ENCODE assay signal across 10 cellular contexts in genomic region chr20:57991211-57991841, GRCh38.
DNase-seq lines count a peak whose midpoint lies in the region; ATAC-seq and TF ChIP-seq lines count a peak whose summit lies in the region.
"Had no signal": no experiment of that assay in that cellular context is flagged by ENCODE, and none has a peak within 500 bp of the region (broad histone marks: within the 10 kb centered on the region; RNA-seq: fewer than 3 reads in every experiment).

No MANE protein-coding gene starts in this region.

- H3K36me3 ChIP-seq in SJCRH30: no peaks in the 10 kb centered on the region
- H3K36me3 ChIP-seq in suprapubic skin: no peaks in the 10 kb centered on the region

- H3K36me3 Mint-ChIP-seq in activated T-cell treated with anti-CD3 and anti-CD28 coated beads, Interleukin-2, amount 50 U/mL, for 72 hours (ENCODE audit: insufficient read depth in 2 of 2): no peaks in the 10 kb centered on the region
- H3K36me3 Mint-ChIP-seq: naive thymus-derived CD4-positive, alpha-beta T cell had no signal

- no peak for TF ChIP-seq EP300 in suprapubic skin (IDR thresholded peaks at IDR 0.05)

- H3K27ac ChIP-seq in SJCRH30 (no peak overlapping the region), suprapubic skin (peak overlapping the region; percentile 86)

- H3K27me3 Mint-ChIP-seq in activated T-cell treated with anti-CD3 and anti-CD28 coated beads, Interleukin-2, amount 50 U/mL, for 72 hours (ENCODE audit: low read depth): peaks cover 22% of the 10 kb centered on the region

- peak in 1 of 2 donors; percentile 15 for DNase-seq in activated T-cell treated with anti-CD3 and anti-CD28 coated beads, Interleukin-2, amount 50 U/mL, for 72 hours
- DNase-seq in activated T-cell treated with anti-CD3 and anti-CD28 coated beads, Interleukin-2, amount 50 U/mL, for 1 hour: no peak
- peak; percentile 45 to 50 for DNase-seq in SJCRH30
- peak; percentile 87 to 93 for DNase-seq in foreskin fibroblast
- DNase-seq in suprapubic skin (ENCODE audit: low spot score in 2 of 2): peak in 1 of 2 donors; percentile 86
- DNase-seq in AG08396 (ENCODE audit: low spot score): no peak
- DNase-seq: naive thymus-derived CD4-positive, alpha-beta T cell; SHP77 had no signal

- no peak overlapping the region for H3K4me3 ChIP-seq in SJCRH30
- no peak overlapping the region for H3K4me3 ChIP-seq in foreskin fibroblast (ENCODE audit: low read depth in 1 of 2, low read length in 2 of 2)
- no peak overlapping the region for H3K4me3 ChIP-seq in suprapubic skin

- H3K4me1 Mint-ChIP-seq in activated T-cell treated with anti-CD3 and anti-CD28 coated beads, Interleukin-2, amount 50 U/mL, for 72 hours (ENCODE audit: low read depth): no peaks in the 10 kb centered on the region
- H3K4me1 Mint-ChIP-seq: naive thymus-derived CD4-positive, alpha-beta T cell had no signal

- TF ChIP-seq CTCF in foreskin fibroblast (IDR thresholded peaks at IDR 0.05; ENCODE audit: low read depth, low read length): no peak
- TF ChIP-seq CTCF in suprapubic skin (IDR thresholded peaks at IDR 0.05): no peak

- no peak for TF ChIP-seq POLR2A in suprapubic skin (IDR thresholded peaks at IDR 0.05)

- H3K9me3 ChIP-seq in SJCRH30 (replicated peaks): no peaks in the 10 kb centered on the region
- H3K9me3 ChIP-seq in suprapubic skin: no peaks in the 10 kb centered on the region

- H3K27me3 ChIP-seq in SJCRH30 (no peaks in the 10 kb centered on the region), suprapubic skin (no peaks in the 10 kb centered on the region)

- ATAC-seq in activated T-cell treated with anti-CD3 and anti-CD28 coated beads, Interleukin-2, amount 50 U/mL, for 72 hours (replicated peaks in 1 of 2): peak; percentile 78 to 84
- no peak for ATAC-seq in HG03571 (IDR thresholded peaks at IDR 0.05; ENCODE audit: unreplicated experiment)
- ATAC-seq in HG03439 (IDR thresholded peaks at IDR 0.05; ENCODE audit: unreplicated experiment): no peak
- ATAC-seq: naive thymus-derived CD4-positive, alpha-beta T cell had no signal

- no peak overlapping the region for H3K4me3 Mint-ChIP-seq in activated T-cell treated with anti-CD3 and anti-CD28 coated beads, Interleukin-2, amount 50 U/mL, for 72 hours
- H3K4me3 Mint-ChIP-seq: naive thymus-derived CD4-positive, alpha-beta T cell had no signal

- WGBS in suprapubic skin: 35% methylated on average over 11 of the region's 13 CpGs

- no peaks in the 10 kb centered on the region for H3K9me3 Mint-ChIP-seq in activated T-cell treated with anti-CD3 and anti-CD28 coated beads, Interleukin-2, amount 50 U/mL, for 72 hours
- H3K9me3 Mint-ChIP-seq: naive thymus-derived CD4-positive, alpha-beta T cell had no signal

- H3K4me1 ChIP-seq in SJCRH30: peaks cover 33% of the 10 kb centered on the region
- peaks cover 46% of the 10 kb centered on the region for H3K4me1 ChIP-seq in suprapubic skin

- no peak overlapping the region for H3K27ac Mint-ChIP-seq in activated T-cell treated with anti-CD3 and anti-CD28 coated beads, Interleukin-2, amount 50 U/mL, for 72 hours
- H3K27ac Mint-ChIP-seq: naive thymus-derived CD4-positive, alpha-beta T cell had no signal

Comparison
In these comparisons a context has a peak if more than half of its experiments do, and no peak if none do; other contexts are left out.
1. ATAC-seq: peak in activated T-cell treated with anti-CD3 and anti-CD28 coated beads, Interleukin-2, amount 50 U/mL, for 72 hours (2 of 2); none in HG03571 (single experiment) and HG03439 (single experiment).
2. DNase-seq: peak in SJCRH30 (2 of 2) and foreskin fibroblast (2 of 2); none in activated T-cell treated with anti-CD3 and anti-CD28 coated beads, Interleukin-2, amount 50 U/mL, for 1 hour (single experiment) and AG08396 (single experiment).